In genomic region chrX:39759526-39760224, GRCh38 we compare ENCODE assay signal across 10 cellular contexts.
DNase-seq lines count a peak whose midpoint lies in the region; ATAC-seq and TF ChIP-seq lines count a peak whose summit lies in the region.
"Had no signal": no experiment of that assay in that cellular context is flagged by ENCODE, and none has a peak within 500 bp of the region (broad histone marks: within the 10 kb centered on the region; RNA-seq: fewer than 3 reads in every experiment).

No MANE protein-coding gene starts in this region.

- no peak for TF ChIP-seq CTCF in RWPE1 (conservative IDR thresholded peaks at IDR 0.05; ENCODE audit: low read depth)
- no peak for TF ChIP-seq CTCF in foreskin fibroblast (IDR thresholded peaks at IDR 0.05; ENCODE audit: low read depth, low read length)
- no peak for TF ChIP-seq CTCF in psoas muscle (IDR thresholded peaks at IDR 0.05)

- no peaks in the 10 kb centered on the region for H3K9me3 ChIP-seq in psoas muscle

- CTCF ChIA-PET in RWPE1 (lab: Yijun Ruan, JAX), result interaction anchor here (0.7 kb wide), 1 partner anchor 17 kb away, joined by 3 read pairs; no protein-coding TSS in a partner anchor

- no peak for ATAC-seq in psoas muscle
- no peak for ATAC-seq in HG03139 (IDR thresholded peaks at IDR 0.05; ENCODE audit: unreplicated experiment)
- ATAC-seq: GM12878 had no signal

- H3K36me3 ChIP-seq in psoas muscle (ENCODE audit: insufficient read depth in 1 of 2, low read depth in 1 of 2), result no peaks in the 10 kb centered on the region

- H3K4me3 ChIP-seq in foreskin fibroblast (ENCODE audit: low read depth in 1 of 2, low read length in 2 of 2) (no peak overlapping the region), psoas muscle (no peak overlapping the region)
- H3K4me3 ChIP-seq: GM12878 had no signal

- DNase-seq in GM03348 (ENCODE audit: low spot score) (peak; percentile 66), RWPE1 (ENCODE audit: low spot score) (no peak), foreskin fibroblast (peak; percentile 33 to 73), psoas muscle (no peak), NCI-H128 (lab: John Stamatoyannopoulos, UW; ENCODE audit: unreplicated experiment) (no peak), OCI-M1 (lab: John Stamatoyannopoulos, UW) (no peak)
- no peak for DNase-seq in activated naive CD4-positive, alpha-beta T cell treated with Interleukin-2 at 50 U/mL for 16 hours

- H3K4me1 ChIP-seq in psoas muscle, result peaks cover 14% of the 10 kb centered on the region
- H3K4me1 ChIP-seq: parathyroid adenoma had no signal

- 29 to 47% (median 34%) methylated on average over 10 to 15 of the region's 15 CpGs for WGBS in psoas muscle, 3 donors

- H3K27me3 ChIP-seq in psoas muscle (ENCODE audit: insufficient read depth in 3 of 3, low read length in 2 of 3), result peaks cover 0 to 6% (median 0%) of the 10 kb centered on the region in 3 donors

- H3K27ac ChIP-seq in RWPE1 (peak overlapping the region; percentile 64), psoas muscle (peak overlapping the region; percentile 36)
- H3K27ac ChIP-seq: parathyroid adenoma had no signal

- POLR2A ChIA-PET in RWPE1 (lab: Yijun Ruan, JAX; ENCODE audit: low non-redundant PET), result no interaction called here

- intact Hi-C loops in psoas muscle (cut with DNase I), result no loop called here

Comparison
In these comparisons a context has a peak if more than half of its experiments do, and no peak if none do; other contexts are left out.
1. DNase-seq: peak in GM03348 (single experiment) and foreskin fibroblast (2 of 2); none in RWPE1 (single experiment), psoas muscle (0 of 2), activated naive CD4-positive, alpha-beta T cell treated with Interleukin-2 at 50 U/mL for 16 hours (single experiment), NCI-H128 (single experiment) and OCI-M1 (single experiment).